Comparison of ENCODE assay signal across 9 cellular contexts in the genomic region with DNA sequence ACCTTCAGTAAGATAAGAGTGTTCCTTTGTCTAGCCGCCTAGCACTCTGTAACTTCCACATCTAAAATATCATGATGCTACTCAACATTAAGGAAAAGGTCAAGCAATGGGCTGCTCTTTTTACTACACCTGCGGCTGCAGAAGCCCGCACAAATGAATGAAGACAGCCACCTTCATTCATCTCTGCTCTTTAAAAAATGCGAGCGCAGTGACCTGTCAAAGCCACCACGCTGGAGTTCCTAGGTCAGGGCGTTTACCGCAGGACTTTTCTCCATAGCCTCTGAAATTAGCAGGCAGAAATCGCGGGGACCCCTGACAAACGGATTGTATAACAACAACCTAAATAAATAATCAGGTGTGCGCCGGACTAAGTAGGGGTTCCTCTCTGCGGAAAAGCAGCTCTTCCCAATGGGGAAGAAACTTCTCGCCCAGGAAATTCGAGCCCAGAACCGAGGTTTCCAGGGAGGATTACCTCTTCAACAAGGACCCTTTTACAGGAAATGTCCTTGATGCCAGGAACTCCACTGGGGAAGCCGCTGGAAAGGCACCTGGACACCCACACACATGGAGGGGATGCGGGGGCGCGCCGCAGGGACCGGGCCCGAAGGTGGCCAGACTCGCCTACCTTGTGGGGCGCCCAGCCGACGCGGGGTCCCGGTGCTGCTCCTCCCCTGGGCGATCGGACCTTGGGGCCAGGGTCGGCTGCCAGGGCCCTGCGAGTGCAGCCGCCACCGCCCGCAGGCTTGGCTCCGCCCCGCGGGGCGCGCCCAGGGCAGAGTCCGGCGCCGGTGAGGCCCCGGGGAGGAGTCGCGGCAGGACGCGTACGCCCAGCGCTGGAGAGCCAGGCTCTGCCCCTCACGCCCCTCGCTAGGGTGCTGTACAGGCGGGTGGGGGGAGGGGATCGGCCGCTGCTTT. TPM values are rescaled to one million over a fixed set of nuclear protein-coding genes. Genes with fewer than 3 reads are reported as not detected.
DNase-seq lines count a peak whose midpoint lies in the region; ATAC-seq and FAIRE-seq lines count a peak whose summit lies in the region.
"Had no signal": no experiment of that assay in that cellular context is flagged by ENCODE, and none has a peak within 500 bp of the region (broad histone marks: within the 10 kb centered on the region; RNA-seq: fewer than 3 reads in every experiment).

A gene with protein sequence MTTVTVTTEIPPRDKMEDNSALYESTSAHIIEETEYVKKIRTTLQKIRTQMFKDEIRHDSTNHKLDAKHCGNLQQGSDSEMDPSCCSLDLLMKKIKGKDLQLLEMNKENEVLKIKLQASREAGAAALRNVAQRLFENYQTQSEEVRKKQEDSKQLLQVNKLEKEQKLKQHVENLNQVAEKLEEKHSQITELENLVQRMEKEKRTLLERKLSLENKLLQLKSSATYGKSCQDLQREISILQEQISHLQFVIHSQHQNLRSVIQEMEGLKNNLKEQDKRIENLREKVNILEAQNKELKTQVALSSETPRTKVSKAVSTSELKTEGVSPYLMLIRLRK (minus strand): TSS at position 751 of the 915 bp plus-strand sequence. CDS start 16,670 bp downstream, outside the sequence.

- 9 to 14% methylated on average over 51 to 57 of the region's 57 CpGs for WGBS in esophagus, 2 donors

- H3K27ac ChIP-seq in esophagus (ENCODE audit: low read depth in 2 of 2, low read length in 1 of 2) (peak within 1 kb of the TSS in 1 of 2 donors; percentile 38), mucosa of rectum (ENCODE audit: low read depth in 2 of 2, low read length in 2 of 2) (peak within 1 kb of the TSS; percentile 88 to 90)

- peak within 1 kb of the TSS; percentile 77 to 91 for H3K9ac ChIP-seq in mucosa of rectum (ENCODE audit: low read depth in 1 of 2, low read length in 2 of 2)

- in situ Hi-C loops in ACHN (cut with HindIII; ENCODE audit: low pct_ligation_motif_present, low pct_unique_long_range_greater_than_20kb, low sequenced_read_pairs) = no loop called here

- no peak for ATAC-seq in GM18907 (IDR thresholded peaks at IDR 0.05; ENCODE audit: unreplicated experiment)

- H3K36me3 ChIP-seq in esophagus (ENCODE audit: control insufficient read depth in 2 of 2, insufficient read depth in 2 of 2, low read length in 1 of 2) (no peaks in the 10 kb centered on the region), mucosa of rectum (ENCODE audit: control insufficient read depth in 2 of 2, insufficient read depth in 2 of 2, low read length in 2 of 2) (no peaks in the 10 kb centered on the region)

- no peaks in the 10 kb centered on the region for H3K27me3 ChIP-seq in esophagus (ENCODE audit: control insufficient read depth in 1 of 2, insufficient read depth in 2 of 2, low read length in 2 of 2)
- H3K27me3 ChIP-seq in mucosa of rectum (ENCODE audit: control insufficient read depth in 2 of 2, insufficient read depth in 2 of 2, low read length in 2 of 2) = no peaks in the 10 kb centered on the region

- no peaks in the 10 kb centered on the region for H3K9me3 ChIP-seq in esophagus (ENCODE audit: control insufficient read depth in 2 of 2, insufficient read depth in 1 of 2, low read depth in 1 of 2, low read length in 1 of 2)
- H3K9me3 ChIP-seq in mucosa of rectum (ENCODE audit: control insufficient read depth in 2 of 2, low read length in 2 of 2) = no peaks in the 10 kb centered on the region

- DNase-seq in ACHN (peak; percentile 65), HuH-7 (ENCODE audit: low spot score) (peak; percentile 67), urothelium cell line (ENCODE audit: low spot score) (no peak), frontal cortex (ENCODE audit: low spot score in 2 of 2) (no peak), RKO (ENCODE audit: low spot score) (no peak)

- H3K4me3 ChIP-seq in esophagus (ENCODE audit: low read depth in 1 of 2, low read length in 2 of 2) = peak within 1 kb of the TSS; percentile 61 to 65
- H3K4me3 ChIP-seq in mucosa of rectum (ENCODE audit: low read length in 2 of 2) = peak within 1 kb of the TSS; percentile 83 to 87

- H3K4me1 ChIP-seq in esophagus (ENCODE audit: control insufficient read depth in 2 of 2, insufficient read depth in 2 of 2, low read length in 1 of 2) (no peaks in the 10 kb centered on the region), mucosa of rectum (ENCODE audit: control insufficient read depth in 2 of 2, insufficient read depth in 2 of 2, low read length in 2 of 2) (peaks cover 4 to 12% of the 10 kb centered on the region in 2 donors)

- FAIRE-seq in urothelium cell line (lab: Jason Lieb, UNC) = no peak
- FAIRE-seq in frontal cortex (lab: Jason Lieb, UNC) = no peak
- FAIRE-seq: G401.6 had no signal

RNA-seq across cellular contexts. Expression of the gene that starts here (rescaled TPM):
- polyA plus RNA-seq in esophagus = 1 to 10 TPM in 1 of 2 donors, under 1 TPM in 1; 0.86 to 1.4 TPM
- 1.2 TPM for total RNA-seq in frontal cortex

Comparison
In these comparisons a context has a peak if more than half of its experiments do, and no peak if none do; other contexts are left out.
1. DNase-seq: peak in ACHN (single experiment) and HuH-7 (single experiment); none in urothelium cell line (single experiment), frontal cortex (0 of 2) and RKO (single experiment).